In the genomic region with DNA sequence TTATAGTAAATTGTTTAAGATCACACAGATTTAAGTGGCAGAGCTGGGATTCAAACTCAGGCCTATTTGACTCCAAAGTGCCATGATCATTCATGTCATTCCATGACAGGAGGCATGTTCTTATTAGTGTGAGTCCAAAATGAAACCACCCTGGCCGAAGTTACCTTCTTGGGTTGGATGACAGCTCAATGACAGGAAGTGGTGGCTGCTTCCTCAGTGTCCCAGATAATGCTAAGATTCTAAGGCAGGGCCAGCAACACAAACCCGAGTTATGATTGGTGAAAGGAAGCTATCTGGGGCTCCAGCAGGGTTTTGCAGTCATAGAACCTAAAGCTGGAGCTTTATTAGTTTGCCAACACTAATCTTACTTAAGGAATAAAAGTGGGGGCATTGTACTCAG, we compare ENCODE assay signal across 20 cellular contexts.
"Had no signal": no experiment of that assay in that cellular context is flagged by ENCODE, and none has a peak within 500 bp of the region (broad histone marks: within the 10 kb centered on the region; RNA-seq: fewer than 3 reads in every experiment).

No MANE protein-coding gene starts in this region.

- H3K9ac ChIP-seq: SK-N-SH had no signal

- H3K9me3 ChIP-seq: SK-N-SH had no signal

- DNase-seq: IMR-90; Karpas-422; KG1; MM.1S; NCI-H1092 treated with DMSO at 0.1 percent for 48 hours; NCI-H1436; NCI-H187; NCI-H2029; NCI-H2081 treated with DMSO at 0.1 percent for 48 hours; NCI-H2171; NCI-H226; NCI-H446; NCI-H510A; NCI-H524 treated with DMSO at 0.1 percent for 48 hours; NCI-H69; NCI-H774; NK-92 treated with Interleukin-12 subunit alpha and Interleukin-12 subunit beta, amount 100 ng/mL, for 24 hours; PC-3; SHP77; SK-N-SH had no signal

- H3K4me2 ChIP-seq: SK-N-SH had no signal

- H3K9me2 ChIP-seq: SK-N-SH had no signal
